39 cellular contexts compared by ENCODE assay signal in genomic region chrX:44844204-44844603, GRCh38. TPM values are rescaled to one million over a fixed set of nuclear protein-coding genes. Genes with fewer than 3 reads are reported as not detected.
"Had no signal": no experiment of that assay in that cellular context is flagged by ENCODE, and none has a peak within 500 bp of the region (broad histone marks: within the 10 kb centered on the region; RNA-seq: fewer than 3 reads in every experiment).

No MANE protein-coding gene starts in this region.

- DNase-seq: activated effector memory CD4-positive, alpha-beta T cell treated with anti-CD3 and anti-CD28 coated beads, Interleukin-2, amount 50 U/mL, for 16 hours; activated effector memory CD4-positive, alpha-beta T cell treated with Interleukin-2 at 50 U/mL for 16 hours; activated gamma-delta T cell; activated gamma-delta T cell treated with Interleukin-2 at 50 U/mL for 16 hours; activated naive CD4-positive, alpha-beta T cell; activated naive CD4-positive, alpha-beta T cell treated with anti-CD3 and anti-CD28 coated beads for 36 hours; activated naive CD4-positive, alpha-beta T cell treated with anti-CD3 and anti-CD28 coated beads, Interleukin-2, amount 10 ng/mL, durations not matched to agents 7 days and 5 days; activated naive CD4-positive, alpha-beta T cell treated with anti-CD3 and anti-CD28 coated beads, Interleukin-2, amount 50 U/mL, for 16 hours; activated naive CD4-positive, alpha-beta T cell treated with Interleukin-2 at 50 U/mL for 16 hours; activated naive CD8-positive, alpha-beta T cell treated with anti-CD3 and anti-CD28 coated beads for 36 hours; activated naive CD8-positive, alpha-beta T cell treated with anti-CD3 and anti-CD28 coated beads, Interleukin-2, amount 10 ng/mL, durations not matched to agents 7 days and 5 days; activated naive CD8-positive, alpha-beta T cell treated with anti-CD3 and anti-CD28 coated beads, Interleukin-2, amount 50 U/mL, for 24 hours; activated T-cell treated with anti-CD3 and anti-CD28 coated beads, Interleukin-2, amount 50 U/mL, for 1 hour; activated T-cell treated with anti-CD3 and anti-CD28 coated beads, Interleukin-2, amount 50 U/mL, for 24 hours; activated T-cell treated with anti-CD3 and anti-CD28 coated beads, Interleukin-2, amount 50 U/mL, for 4 hours; activated T-cell treated with anti-CD3 and anti-CD28 coated beads, Interleukin-2, amount 50 U/mL, for 48 hours; activated T-cell treated with anti-CD3 and anti-CD28 coated beads, Interleukin-2, amount 50 U/mL, for 72 hours; adrenal gland; amniotic stem cell; amygdala; anterior cingulate cortex; aorta; body of pancreas; brain microvascular endothelial cell; caudate nucleus; central memory CD4-positive, alpha-beta T cell; cerebellar nuclear complex had no signal

- ATAC-seq: activated naive CD4-positive, alpha-beta T cell treated with anti-CD3 and anti-CD28 coated beads, Interleukin-2, amount 50 U/mL, for 72 hours; activated naive CD8-positive, alpha-beta T cell treated with anti-CD3 and anti-CD28 coated beads, Interleukin-2, amount 50 U/mL, for 24 hours; activated T-cell treated with anti-CD3 and anti-CD28 coated beads, Interleukin-2, amount 50 U/mL, for 4 hours; activated T-cell treated with anti-CD3 and anti-CD28 coated beads, Interleukin-2, amount 50 U/mL, for 72 hours; activated T-helper 17 cell treated with anti-CD3 and anti-CD28 coated beads, Interleukin-2, amount 50 U/mL, for 72 hours; body of pancreas had no signal

- H3K27me3 ChIP-seq: adrenal gland, ascending aorta, body of pancreas, brain microvascular endothelial cell, breast epithelium, cardiac muscle cell had no signal

- H3K9me3 ChIP-seq: adrenal gland, ascending aorta, body of pancreas, breast epithelium had no signal

- H3K4me1 ChIP-seq: adrenal gland, ascending aorta, body of pancreas, breast epithelium had no signal

- H3K27ac ChIP-seq: adrenal gland, ascending aorta, body of pancreas, brain microvascular endothelial cell, breast epithelium, cardiac muscle cell had no signal

- H3K4me3 ChIP-seq: adrenal gland, ascending aorta, body of pancreas, breast epithelium, cardiac muscle cell had no signal

- H3K36me3 ChIP-seq: adrenal gland, ascending aorta, brain microvascular endothelial cell, breast epithelium, cardiac muscle cell had no signal

RNA-seq across cellular contexts. Expression of gene DUSP21, which starts 0.4 kb away (rescaled TPM):
- total RNA-seq: activated naive CD4-positive, alpha-beta T cell treated with anti-CD3 and anti-CD28 coated beads for 36 hours; activated naive CD4-positive, alpha-beta T cell treated with anti-CD3 and anti-CD28 coated beads, Interleukin-2, amount 50 U/mL, for 72 hours; activated naive CD8-positive, alpha-beta T cell treated with anti-CD3 and anti-CD28 coated beads for 36 hours; activated naive CD8-positive, alpha-beta T cell treated with anti-CD3 and anti-CD28 coated beads, Interleukin-2, amount 10 ng/mL, durations not matched to agents 7 days and 5 days; activated T-cell treated with anti-CD3 and anti-CD28 coated beads, Interleukin-2, amount 50 U/mL, for 4 hours; activated T-cell treated with anti-CD3 and anti-CD28 coated beads, Interleukin-2, amount 50 U/mL, for 72 hours; activated T-helper 1 cell treated with anti-CD3 and anti-CD28 coated beads, Interleukin-12 subunit alpha, Interleukin-12 subunit beta, Interleukin-2, Interleukin-4 antibody, amounts not matched to agents 30 ng/mL and 10 ng/mL and 1 ng/mL, durations not matched to agents 14 hours and 24 hours and 36 hours; activated T-helper 17 cell treated with anti-CD3 and anti-CD28 coated beads, Interleukin-2, amount 50 U/mL, for 72 hours; activated T-helper 2 cell treated with anti-CD3 and anti-CD28 coated beads, Interferon-gamma antibody, Interleukin-2, Interleukin-4, amounts not matched to agents 10 μg/mL and 5 μg/mL and 100 μg/mL, durations not matched to agents 14 hours and 24 hours and 36 hours; adrenal gland; aorta; ascending aorta; astrocyte; body of pancreas; breast epithelium; cardiac muscle cell; cardiac septum; cerebellum; chondrocyte had no signal
- polyA plus RNA-seq: adipose tissue, adrenal gland, aorta, cardiac muscle cell had no signal
